Comparison of ENCODE assay signal across 2 cellular contexts in genomic region chr17:15996322-15996721, GRCh38.
TF ChIP-seq lines count a peak whose summit lies in the region.

No MANE protein-coding gene starts in this region.

TF ChIP-seq in HCT116, 20 proteins besides CTCF, POLR2A, EP300 and RAD21:
- TF ChIP-seq CEBPB (IDR thresholded peaks at IDR 0.05; ENCODE audit: low read depth), result peak; percentile 81
- no peak for TF ChIP-seq SRF (IDR thresholded peaks at IDR 0.05; ENCODE audit: low read depth)

TF ChIP-seq in H1, 55 proteins besides CTCF, POLR2A, EP300 and RAD21:
- TF ChIP-seq NRF1 (IDR thresholded peaks at IDR 0.05; ENCODE audit: low read depth, low read length), result no peak
- TF ChIP-seq CEBPB (IDR thresholded peaks at IDR 0.05; ENCODE audit: low read depth, low read length), result peak; percentile 93
